Comparison of ENCODE assay signal across 1 cellular context in genomic region chr1:43405876-43406234, GRCh38.
TF ChIP-seq lines count a peak whose summit lies in the region.

No MANE protein-coding gene starts in this region.

TF ChIP-seq in HepG2, 621 proteins besides CTCF, POLR2A, EP300 and RAD21:
- TF ChIP-seq, protein P1, sequence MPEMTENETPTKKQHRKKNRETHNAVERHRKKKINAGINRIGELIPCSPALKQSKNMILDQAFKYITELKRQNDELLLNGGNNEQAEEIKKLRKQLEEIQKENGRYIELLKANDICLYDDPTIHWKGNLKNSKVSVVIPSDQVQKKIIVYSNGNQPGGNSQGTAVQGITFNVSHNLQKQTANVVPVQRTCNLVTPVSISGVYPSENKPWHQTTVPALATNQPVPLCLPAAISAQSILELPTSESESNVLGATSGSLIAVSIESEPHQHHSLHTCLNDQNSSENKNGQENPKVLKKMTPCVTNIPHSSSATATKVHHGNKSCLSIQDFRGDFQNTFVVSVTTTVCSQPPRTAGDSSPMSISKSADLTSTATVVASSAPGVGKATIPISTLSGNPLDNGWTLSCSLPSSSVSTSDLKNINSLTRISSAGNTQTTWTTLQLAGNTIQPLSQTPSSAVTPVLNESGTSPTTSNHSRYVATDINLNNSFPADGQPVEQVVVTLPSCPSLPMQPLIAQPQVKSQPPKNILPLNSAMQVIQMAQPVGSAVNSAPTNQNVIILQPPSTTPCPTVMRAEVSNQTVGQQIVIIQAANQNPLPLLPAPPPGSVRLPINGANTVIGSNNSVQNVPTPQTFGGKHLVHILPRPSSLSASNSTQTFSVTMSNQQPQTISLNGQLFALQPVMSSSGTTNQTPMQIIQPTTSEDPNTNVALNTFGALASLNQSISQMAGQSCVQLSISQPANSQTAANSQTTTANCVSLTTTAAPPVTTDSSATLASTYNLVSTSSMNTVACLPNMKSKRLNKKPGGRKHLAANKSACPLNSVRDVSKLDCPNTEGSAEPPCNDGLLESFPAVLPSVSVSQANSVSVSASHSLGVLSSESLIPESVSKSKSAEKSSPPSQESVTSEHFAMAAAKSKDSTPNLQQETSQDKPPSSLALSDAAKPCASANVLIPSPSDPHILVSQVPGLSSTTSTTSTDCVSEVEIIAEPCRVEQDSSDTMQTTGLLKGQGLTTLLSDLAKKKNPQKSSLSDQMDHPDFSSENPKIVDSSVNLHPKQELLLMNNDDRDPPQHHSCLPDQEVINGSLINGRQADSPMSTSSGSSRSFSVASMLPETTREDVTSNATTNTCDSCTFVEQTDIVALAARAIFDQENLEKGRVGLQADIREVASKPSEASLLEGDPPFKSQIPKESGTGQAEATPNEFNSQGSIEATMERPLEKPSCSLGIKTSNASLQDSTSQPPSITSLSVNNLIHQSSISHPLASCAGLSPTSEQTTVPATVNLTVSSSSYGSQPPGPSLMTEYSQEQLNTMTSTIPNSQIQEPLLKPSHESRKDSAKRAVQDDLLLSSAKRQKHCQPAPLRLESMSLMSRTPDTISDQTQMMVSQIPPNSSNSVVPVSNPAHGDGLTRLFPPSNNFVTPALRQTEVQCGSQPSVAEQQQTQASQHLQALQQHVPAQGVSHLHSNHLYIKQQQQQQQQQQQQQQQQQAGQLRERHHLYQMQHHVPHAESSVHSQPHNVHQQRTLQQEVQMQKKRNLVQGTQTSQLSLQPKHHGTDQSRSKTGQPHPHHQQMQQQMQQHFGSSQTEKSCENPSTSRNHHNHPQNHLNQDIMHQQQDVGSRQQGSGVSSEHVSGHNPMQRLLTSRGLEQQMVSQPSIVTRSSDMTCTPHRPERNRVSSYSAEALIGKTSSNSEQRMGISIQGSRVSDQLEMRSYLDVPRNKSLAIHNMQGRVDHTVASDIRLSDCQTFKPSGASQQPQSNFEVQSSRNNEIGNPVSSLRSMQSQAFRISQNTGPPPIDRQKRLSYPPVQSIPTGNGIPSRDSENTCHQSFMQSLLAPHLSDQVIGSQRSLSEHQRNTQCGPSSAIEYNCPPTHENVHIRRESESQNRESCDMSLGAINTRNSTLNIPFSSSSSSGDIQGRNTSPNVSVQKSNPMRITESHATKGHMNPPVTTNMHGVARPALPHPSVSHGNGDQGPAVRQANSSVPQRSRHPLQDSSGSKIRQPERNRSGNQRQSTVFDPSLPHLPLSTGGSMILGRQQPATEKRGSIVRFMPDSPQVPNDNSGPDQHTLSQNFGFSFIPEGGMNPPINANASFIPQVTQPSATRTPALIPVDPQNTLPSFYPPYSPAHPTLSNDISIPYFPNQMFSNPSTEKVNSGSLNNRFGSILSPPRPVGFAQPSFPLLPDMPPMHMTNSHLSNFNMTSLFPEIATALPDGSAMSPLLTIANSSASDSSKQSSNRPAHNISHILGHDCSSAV (CRISPR knock-in tag; IDR thresholded peaks at IDR 0.05; ENCODE audit: borderline replicate concordance), result no peak
- TF ChIP-seq HIC2 (CRISPR knock-in tag; IDR thresholded peaks at IDR 0.05; ENCODE audit: low read depth) (no peak), RNF219 (CRISPR knock-in tag; IDR thresholded peaks at IDR 0.05) (no peak), FOSL2 (CRISPR knock-in tag; IDR thresholded peaks at IDR 0.05) (no peak), PRDM4 (CRISPR knock-in tag; IDR thresholded peaks at IDR 0.05; ENCODE audit: borderline replicate concordance) (no peak), ZSCAN12 (CRISPR knock-in tag; IDR thresholded peaks at IDR 0.05) (no peak), ZNF263 (CRISPR knock-in tag; IDR thresholded peaks at IDR 0.05) (peak; percentile 91)
- TF ChIP-seq, protein P2, sequence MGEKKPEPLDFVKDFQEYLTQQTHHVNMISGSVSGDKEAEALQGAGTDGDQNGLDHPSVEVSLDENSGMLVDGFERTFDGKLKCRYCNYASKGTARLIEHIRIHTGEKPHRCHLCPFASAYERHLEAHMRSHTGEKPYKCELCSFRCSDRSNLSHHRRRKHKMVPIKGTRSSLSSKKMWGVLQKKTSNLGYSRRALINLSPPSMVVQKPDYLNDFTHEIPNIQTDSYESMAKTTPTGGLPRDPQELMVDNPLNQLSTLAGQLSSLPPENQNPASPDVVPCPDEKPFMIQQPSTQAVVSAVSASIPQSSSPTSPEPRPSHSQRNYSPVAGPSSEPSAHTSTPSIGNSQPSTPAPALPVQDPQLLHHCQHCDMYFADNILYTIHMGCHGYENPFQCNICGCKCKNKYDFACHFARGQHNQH (CRISPR knock-in tag; IDR thresholded peaks at IDR 0.05), result no peak
